32 cellular contexts compared by ENCODE assay signal in the genomic region with DNA sequence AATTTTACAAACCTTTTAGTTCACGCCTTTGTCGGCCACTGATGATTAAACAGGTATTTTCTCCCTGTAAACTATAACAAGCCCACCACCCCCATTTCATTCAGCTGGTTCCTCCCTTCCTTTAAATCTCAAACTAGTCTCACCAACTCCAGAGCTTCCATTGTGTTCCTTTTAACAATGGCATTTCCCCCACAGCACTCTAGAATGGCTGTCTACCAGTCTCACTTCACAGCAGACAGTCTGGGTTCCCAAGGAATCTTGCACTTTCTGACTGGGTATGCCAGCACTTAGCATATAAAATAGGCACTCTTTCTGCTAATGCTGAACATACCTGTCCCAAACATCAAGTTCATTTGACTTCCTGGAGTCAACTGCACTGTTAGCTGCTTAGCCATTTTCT.
"Had no signal": no experiment of that assay in that cellular context is flagged by ENCODE, and none has a peak within 500 bp of the region (broad histone marks: within the 10 kb centered on the region; RNA-seq: fewer than 3 reads in every experiment).

No MANE protein-coding gene starts in this region.

- H3K9me3 ChIP-seq: adrenal gland, body of pancreas, breast epithelium had no signal

- H3K4me1 ChIP-seq: body of pancreas, breast epithelium had no signal

- H3K4me3 ChIP-seq: adrenal gland, body of pancreas, breast epithelium had no signal

- H3K27ac ChIP-seq: adrenal gland, body of pancreas, breast epithelium, RWPE1, WERI-Rb-1 had no signal

- H3K27me3 ChIP-seq: adrenal gland, body of pancreas, breast epithelium had no signal

- H3K4me1 Mint-ChIP-seq: activated T-helper 17 cell treated with anti-CD3 and anti-CD28 coated beads, Interleukin-2, amount 50 U/mL, for 72 hours had no signal

- H3K9me3 Mint-ChIP-seq: activated CD8-positive, alpha-beta T cell treated with anti-CD3 and anti-CD28 coated beads for 36 hours; activated naive CD4-positive, alpha-beta T cell treated with anti-CD3 and anti-CD28 coated beads, Interleukin-2, amount 50 U/mL, for 72 hours; activated T-cell treated with anti-CD3 and anti-CD28 coated beads, Interleukin-2, amount 50 U/mL, for 72 hours; activated T-helper 17 cell treated with anti-CD3 and anti-CD28 coated beads, Interleukin-2, amount 50 U/mL, for 72 hours had no signal

- DNase-seq: activated CD4-positive, alpha-beta T cell treated with anti-CD3 and anti-CD28 coated beads for 1 hour; activated CD4-positive, alpha-beta T cell treated with anti-CD3 and anti-CD28 coated beads for 48 hours; activated CD4-positive, CD25-positive, alpha-beta regulatory T cell; activated CD8-positive, alpha-beta T cell treated with anti-CD3 and anti-CD28 coated beads for 36 hours; activated effector memory CD4-positive, alpha-beta T cell treated with anti-CD3 and anti-CD28 coated beads, Interleukin-2, amount 50 U/mL, for 16 hours; activated naive CD4-positive, alpha-beta T cell; activated T-cell treated with anti-CD3 and anti-CD28 coated beads, Interleukin-2, amount 50 U/mL, for 1 hour; activated T-cell treated with anti-CD3 and anti-CD28 coated beads, Interleukin-2, amount 50 U/mL, for 72 hours; adrenal gland; body of pancreas; caudate nucleus; cerebellar nuclear complex; NCI-H1092 treated with DMSO at 0.1 percent for 48 hours; NCI-H1417; NCI-H146; NCI-H187; NCI-H2029 treated with DMSO at 0.1 percent for 48 hours; NCI-H2107; NCI-H2171; NCI-H510A; NCI-H526; NCI-H748 treated with DMSO at 0.1 percent for 48 hours; NK-92 treated with Interleukin-12 subunit alpha and Interleukin-12 subunit beta, amount 100 ng/mL, for 24 hours; PC-3; SIG-M5; T-helper 1 cell; T1000; WERI-Rb-1 had no signal

- H3K27ac Mint-ChIP-seq: activated CD8-positive, alpha-beta T cell treated with anti-CD3 and anti-CD28 coated beads for 36 hours; activated naive CD4-positive, alpha-beta T cell treated with anti-CD3 and anti-CD28 coated beads, Interleukin-2, amount 50 U/mL, for 72 hours; activated T-cell treated with anti-CD3 and anti-CD28 coated beads, Interleukin-2, amount 50 U/mL, for 72 hours; activated T-helper 17 cell treated with anti-CD3 and anti-CD28 coated beads, Interleukin-2, amount 50 U/mL, for 72 hours had no signal

- H3K27me3 Mint-ChIP-seq: activated CD8-positive, alpha-beta T cell treated with anti-CD3 and anti-CD28 coated beads for 36 hours; activated T-helper 17 cell treated with anti-CD3 and anti-CD28 coated beads, Interleukin-2, amount 50 U/mL, for 72 hours had no signal

- H3K4me3 Mint-ChIP-seq: activated CD8-positive, alpha-beta T cell treated with anti-CD3 and anti-CD28 coated beads for 36 hours; activated T-cell treated with anti-CD3 and anti-CD28 coated beads, Interleukin-2, amount 50 U/mL, for 72 hours; activated T-helper 17 cell treated with anti-CD3 and anti-CD28 coated beads, Interleukin-2, amount 50 U/mL, for 72 hours had no signal
